Comparison of ENCODE assay signal across 12 cellular contexts in genomic region chr7:31633454-31633853, GRCh38. TPM values are rescaled to one million over a fixed set of nuclear protein-coding genes. Genes with fewer than 3 reads are reported as not detected.
DNase-seq lines count a peak whose midpoint lies in the region; ATAC-seq, FAIRE-seq and TF ChIP-seq lines count a peak whose summit lies in the region.
"Had no signal": no experiment of that assay in that cellular context is flagged by ENCODE, and none has a peak within 500 bp of the region (broad histone marks: within the 10 kb centered on the region; RNA-seq: fewer than 3 reads in every experiment).

No MANE protein-coding gene starts in this region.

- no peak for FAIRE-seq in H1 (lab: Jason Lieb, UNC)
- no peak for FAIRE-seq in pancreas (lab: Jason Lieb, UNC)
- FAIRE-seq: HTR-8/SVneo had no signal

- peaks cover 1% of the 10 kb centered on the region; the same call in 1 of the 2 replicates for H3K23me2 ChIP-seq in H1 (ENCODE audit: low read depth, low read length)

- no peak overlapping the region for H3K9ac ChIP-seq in H1 (replicated peaks in 1 of 4; ENCODE audit: extremely low read depth in 1 of 4, low read depth in 3 of 4, low read length in 3 of 4)

- H2BK15ac ChIP-seq in H1 (ENCODE audit: low read length), result no peak overlapping the region

- TF ChIP-seq CTCF in H1 (IDR thresholded peaks at IDR 0.05; ENCODE audit: control extremely low read depth in 1 of 3, insufficient read depth in 1 of 3, low read depth in 1 of 3, low read length in 3 of 3) (no peak), pancreas (IDR thresholded peaks at IDR 0.05) (no peak)

- no peak overlapping the region for H3K4ac ChIP-seq in H1 (replicated peaks; ENCODE audit: insufficient read length, low read depth, low read length)

- no peaks in the 10 kb centered on the region for H3K36me3 ChIP-seq in H1 (ENCODE audit: control insufficient read depth in 2 of 4, insufficient read depth in 4 of 4, low read length in 3 of 4)
- H3K36me3 ChIP-seq in pancreas, result no peaks in the 10 kb centered on the region
- H3K36me3 ChIP-seq: SJCRH30 had no signal

- no peak overlapping the region for H3K18ac ChIP-seq in H1 (ENCODE audit: extremely low read depth, low read length)

- H2BK120ac ChIP-seq in H1 (replicated peaks; ENCODE audit: low read depth, low read length), result no peak overlapping the region

- H3K4me1 ChIP-seq in H1 (replicated peaks in 1 of 4; ENCODE audit: control insufficient read depth in 3 of 4, insufficient read depth in 4 of 4, low read length in 3 of 4) (peaks cover 0 to 3% (median 1%) of the 10 kb centered on the region in 4 experiments; a peak in 2 of 7 replicates), pancreas (peaks cover 6 to 8% (median 6%) of the 10 kb centered on the region in 3 donors)
- H3K4me1 ChIP-seq: SJCRH30 had no signal

- H3K9me3 ChIP-seq in H1 (ENCODE audit: insufficient read depth in 2 of 2, low read depth in 1 of 2, low read length in 1 of 2) (no peaks in the 10 kb centered on the region), pancreas (no peaks in the 10 kb centered on the region)
- H3K9me3 ChIP-seq: SJCRH30 had no signal

- no peak overlapping the region for H3K27ac ChIP-seq in H1 (ENCODE audit: low read depth, low read length)
- peak overlapping the region in 1 of 4 donors; percentile 48 for H3K27ac ChIP-seq in pancreas
- H3K27ac ChIP-seq: RWPE1, SJCRH30 had no signal

- no peak overlapping the region for H3K56ac ChIP-seq in H1 (replicated peaks; ENCODE audit: insufficient read length, low read depth, low read length)

- H2AFZ ChIP-seq in H1 (ENCODE audit: low read length), result no peak overlapping the region

- H4K8ac ChIP-seq in H1 (ENCODE audit: extremely low read depth, insufficient read depth, low read length), result no peak overlapping the region

- DNase-seq in DMS53 (lab: John Stamatoyannopoulos, UW), result peak; percentile 48
- peak; percentile 8 for DNase-seq in M059J (ENCODE audit: low read depth)
- DNase-seq in H1 (ENCODE audit: low read depth in 1 of 2, low spot score in 2 of 2), result no peak
- no peak for DNase-seq in pancreas
- DNase-seq in stimulated activated naive CD8-positive, alpha-beta T cell treated with anti-CD3 and anti-CD28 coated beads, Interleukin-15, Interleukin-2, amounts not matched to agents 100 U/mL and 50 U/mL, for 24 hours, result no peak
- DNase-seq in HuH-7.5 (ENCODE audit: low spot score), result no peak
- no peak for DNase-seq in activated CD4-positive, alpha-beta T cell treated with anti-CD3 and anti-CD28 coated beads, Interleukin-2, amount 50 U/mL, for 1 hour
- DNase-seq: GDM1 had no signal

- no peak overlapping the region for H3K14ac ChIP-seq in H1 (ENCODE audit: insufficient read length)

- H2BK5ac ChIP-seq in H1 (ENCODE audit: low read depth, low read length), result no peak overlapping the region

- H3K79me1 ChIP-seq in H1 (ENCODE audit: low read depth, low read length), result no peaks in the 10 kb centered on the region

- H3K4me2 ChIP-seq in H1 (ENCODE audit: insufficient read depth in 1 of 2, low read depth in 2 of 2, low read length in 2 of 2), result no peak overlapping the region

- no peaks in the 10 kb centered on the region for H3K79me2 ChIP-seq in H1 (ENCODE audit: control insufficient read depth in 1 of 2, insufficient read depth in 2 of 2, low read length in 2 of 2)

- TF ChIP-seq RAD21 in H1 (IDR thresholded peaks at IDR 0.05 in 1 of 2, conservative IDR thresholded peaks at IDR 0.05 in 1 of 2; ENCODE audit: low read depth in 2 of 2, low read length in 2 of 2), result no peak

- 88% methylated on average over 1 of the region's 1 CpG; no CpG with 5 or more reads in 1 of the 2 experiments for WGBS in H1 (ENCODE audit: extremely low coverage in 1 of 2, insufficient coverage in 1 of 2, insufficient read length in 1 of 2, insufficient replicate concordance in 2 of 2, low coverage in 1 of 2, low lambda C conversion rate in 2 of 2, missing lambda C conversion rate in 1 of 2), 2 experiments
- WGBS in pancreas, 2 donors, result 65 to 75% methylated on average over 1 of the region's 1 CpG

- CTCF ChIA-PET in H1 (lab: Charles Lee; ENCODE audit: partially characterized antibody), result interaction anchor here (0.6 to 6.6 kb wide), 56 partner anchors 10 to 577 kb away, joined by 3 to 136 read pairs (median 4); no protein-coding TSS in a partner anchor

- POLR2A ChIA-PET in H1 (lab: Charles Lee; ENCODE audit: partially characterized antibody), result interaction anchor here (1.0 to 1.1 kb wide), 2 partner anchors 260 to 441 kb away, joined by 3 read pairs; no protein-coding TSS in a partner anchor

- no peak for TF ChIP-seq EP300 in H1 (IDR thresholded peaks at IDR 0.05; ENCODE audit: borderline replicate concordance in 1 of 2, low read depth in 2 of 2, low read length in 2 of 2)

- H2AK5ac ChIP-seq in H1 (ENCODE audit: low read depth, low read length), result no peak overlapping the region

- no peaks in the 10 kb centered on the region for H4K20me1 ChIP-seq in H1 (replicated peaks in 1 of 2; ENCODE audit: control insufficient read depth in 1 of 2, insufficient read depth in 2 of 2, low read length in 2 of 2)

- H4K91ac ChIP-seq in H1 (replicated peaks; ENCODE audit: insufficient read length, low read length), result no peak overlapping the region

- 0 out of 2 replicates have a peak overlapping the region, but pooled peaks have one; percentile 24 for H2BK20ac ChIP-seq in H1 (ENCODE audit: low read length)

- no peak overlapping the region for H3K4me3 ChIP-seq in H1 (ENCODE audit: extremely low read depth in 1 of 4, insufficient read depth in 2 of 4, low read depth in 3 of 4, low read length in 4 of 4)
- no peak overlapping the region for H3K4me3 ChIP-seq in pancreas
- H3K4me3 ChIP-seq: SJCRH30 had no signal

- intact Hi-C loops in pancreas (cut with DNase I), result loop anchor here in 1 of 3 donors (5.0 to 10.0 kb wide), 3 partner anchors 191 to 499 kb away; no protein-coding TSS in a partner anchor

- no peak overlapping the region for H2BK12ac ChIP-seq in H1 (ENCODE audit: low read depth, low read length)

- H4K5ac ChIP-seq in H1 (ENCODE audit: insufficient read length, low read depth, low read length), result no peak overlapping the region

- H3K23ac ChIP-seq in H1 (ENCODE audit: insufficient read length), result no peak overlapping the region

- H3K27me3 ChIP-seq in H1 (replicated peaks in 1 of 4; ENCODE audit: control insufficient read depth in 3 of 4, extremely low read depth in 1 of 4, insufficient read depth in 3 of 4, low read length in 3 of 4), result no peaks in the 10 kb centered on the region
- no peaks in the 10 kb centered on the region for H3K27me3 ChIP-seq in pancreas

- TF ChIP-seq POLR2A in H1 (IDR thresholded peaks at IDR 0.05; ENCODE audit: control extremely low read depth in 1 of 2, low read depth in 2 of 2, low read length in 2 of 2), result no peak

- ATAC-seq in pancreas, result peak; percentile 67 to 70 (median 68)
- no peak for ATAC-seq in stimulated activated naive CD8-positive, alpha-beta T cell treated with anti-CD3 and anti-CD28 coated beads, Interleukin-15, Interleukin-2, amounts not matched to agents 100 U/mL and 50 U/mL, for 24 hours

TF ChIP-seq in H1, 55 proteins besides CTCF, POLR2A, EP300 and RAD21:
- TF ChIP-seq ASH2L (IDR thresholded peaks at IDR 0.05; ENCODE audit: low read length), result no peak
- no peak for TF ChIP-seq BACH1 (IDR thresholded peaks at IDR 0.05; ENCODE audit: low read length)
- no peak for TF ChIP-seq CEBPB (IDR thresholded peaks at IDR 0.05; ENCODE audit: low read depth, low read length)
- TF ChIP-seq SP1 (IDR thresholded peaks at IDR 0.05; ENCODE audit: low read depth, low read length), result no peak
- no peak for TF ChIP-seq RBBP5 (IDR thresholded peaks at IDR 0.05; ENCODE audit: borderline replicate concordance, low read depth, low read length)
- TF ChIP-seq GABPA (IDR thresholded peaks at IDR 0.05; ENCODE audit: borderline replicate concordance, insufficient read depth, low read length), result no peak
- no peak for TF ChIP-seq SIN3A (conservative IDR thresholded peaks at IDR 0.05 in 1 of 2, IDR thresholded peaks at IDR 0.05 in 1 of 2; ENCODE audit: low read depth in 1 of 2, low read length in 2 of 2)
- TF ChIP-seq SIRT6 (IDR thresholded peaks at IDR 0.05; ENCODE audit: low read length), result no peak
- no peak for TF ChIP-seq CTBP2 (IDR thresholded peaks at IDR 0.05; ENCODE audit: borderline replicate concordance, insufficient read depth, insufficient read length, low read length)
- no peak for TF ChIP-seq TAF7 (optimal IDR thresholded peaks at IDR 0.05; ENCODE audit: borderline replicate concordance, low read depth, low read length)

RNA-seq across cellular contexts. Expression of gene PPP1R17, which starts 53.6 kb away (rescaled TPM):
- not detected in 2 replicates for total RNA-seq in M059J (2014; rRNA removed; shearing (Covaris generic))
- 2.5 and 3.8 TPM in 2 replicates for total RNA-seq in H1 (2021; fragmentation: NEBNext Ultra II Directional; extraction: Animal tissue kit (Norgen Biotek cat#: 25700))
- polyA plus RNA-seq in H1 (2011; rRNA removed) (0.50 and 1.5 TPM in 2 replicates), pancreas (not detected)
- 1.1 TPM for polyA plus RNA-seq in H1 (2011; cell fraction: cytosol; rRNA removed)
- polyA plus RNA-seq in H1 (2011; cell fraction: nucleus; rRNA removed), result 0.29 TPM
- 1.5 to 2.4 TPM (median 1.8 TPM) in 4 replicates for polyA plus RNA-seq in H1 (2012, experiment 1 of 2)
- 1.2 TPM for polyA plus RNA-seq in H1 (2012, experiment 2 of 2)
- 1.8 TPM for polyA plus RNA-seq in H1 (2013, experiment 1 of 2)
- 2.0 TPM for polyA plus RNA-seq in H1 (2013, experiment 2 of 2)
- 0.59 and 1.6 TPM in 2 replicates for polyA minus RNA-seq in H1 (2011; rRNA and poly(A)+ RNA removed)
- 1.8 TPM for polyA minus RNA-seq in H1 (2011; cell fraction: cytosol; rRNA and poly(A)+ RNA removed)
- polyA minus RNA-seq in H1 (2011; cell fraction: nucleus; rRNA and poly(A)+ RNA removed), result 1.8 TPM
- total RNA-seq in pancreas, result not detected
- total RNA-seq: Daoy, SJCRH30 had no signal

Comparison
In these comparisons a context has a peak if more than half of its experiments do, and no peak if none do; other contexts are left out.
1. DNase-seq: peak in DMS53 (single experiment) and M059J (single experiment); none in H1 (0 of 2), pancreas (0 of 6), stimulated activated naive CD8-positive, alpha-beta T cell treated with anti-CD3 and anti-CD28 coated beads, Interleukin-15, Interleukin-2, amounts not matched to agents 100 U/mL and 50 U/mL, for 24 hours (single experiment), HuH-7.5 (single experiment) and activated CD4-positive, alpha-beta T cell treated with anti-CD3 and anti-CD28 coated beads, Interleukin-2, amount 50 U/mL, for 1 hour (single experiment).